ENCODE assay signal across 1 cellular context in the genomic region with DNA sequence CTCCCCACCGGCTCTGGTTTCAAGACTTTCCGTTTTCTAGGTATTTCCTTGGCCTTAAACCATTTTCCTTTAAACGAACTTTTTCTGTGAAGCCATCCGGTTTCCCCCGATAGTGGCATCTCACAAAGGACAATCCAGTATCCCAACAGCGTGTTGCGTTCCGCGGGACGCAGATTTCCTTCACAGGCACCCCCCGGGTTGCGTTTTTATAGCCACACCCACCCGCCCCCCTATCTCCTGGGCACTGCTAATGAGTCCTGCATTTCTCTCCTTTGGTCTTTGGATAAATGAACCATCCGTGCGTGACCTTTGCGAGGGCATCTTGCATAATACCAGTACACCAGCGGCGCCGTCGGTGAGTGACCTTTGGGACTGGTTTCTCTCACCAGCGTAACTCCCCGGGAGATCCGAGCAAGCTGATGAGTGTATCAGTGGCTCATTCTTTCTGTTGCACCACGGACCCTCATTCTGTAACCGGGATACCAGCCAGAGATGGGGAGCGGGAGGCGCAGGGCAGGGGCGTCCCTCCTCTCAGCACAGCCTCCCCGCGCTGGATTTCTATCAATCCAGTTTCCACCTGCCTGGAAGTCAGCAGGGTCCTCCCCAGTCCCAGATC.
TF ChIP-seq lines count a peak whose summit lies in the region.

No MANE protein-coding gene starts in this region.

TF ChIP-seq in K562, 482 proteins besides CTCF, POLR2A, EP300 and RAD21 (continued from another document and continues in another):
- TF ChIP-seq, protein P1, sequence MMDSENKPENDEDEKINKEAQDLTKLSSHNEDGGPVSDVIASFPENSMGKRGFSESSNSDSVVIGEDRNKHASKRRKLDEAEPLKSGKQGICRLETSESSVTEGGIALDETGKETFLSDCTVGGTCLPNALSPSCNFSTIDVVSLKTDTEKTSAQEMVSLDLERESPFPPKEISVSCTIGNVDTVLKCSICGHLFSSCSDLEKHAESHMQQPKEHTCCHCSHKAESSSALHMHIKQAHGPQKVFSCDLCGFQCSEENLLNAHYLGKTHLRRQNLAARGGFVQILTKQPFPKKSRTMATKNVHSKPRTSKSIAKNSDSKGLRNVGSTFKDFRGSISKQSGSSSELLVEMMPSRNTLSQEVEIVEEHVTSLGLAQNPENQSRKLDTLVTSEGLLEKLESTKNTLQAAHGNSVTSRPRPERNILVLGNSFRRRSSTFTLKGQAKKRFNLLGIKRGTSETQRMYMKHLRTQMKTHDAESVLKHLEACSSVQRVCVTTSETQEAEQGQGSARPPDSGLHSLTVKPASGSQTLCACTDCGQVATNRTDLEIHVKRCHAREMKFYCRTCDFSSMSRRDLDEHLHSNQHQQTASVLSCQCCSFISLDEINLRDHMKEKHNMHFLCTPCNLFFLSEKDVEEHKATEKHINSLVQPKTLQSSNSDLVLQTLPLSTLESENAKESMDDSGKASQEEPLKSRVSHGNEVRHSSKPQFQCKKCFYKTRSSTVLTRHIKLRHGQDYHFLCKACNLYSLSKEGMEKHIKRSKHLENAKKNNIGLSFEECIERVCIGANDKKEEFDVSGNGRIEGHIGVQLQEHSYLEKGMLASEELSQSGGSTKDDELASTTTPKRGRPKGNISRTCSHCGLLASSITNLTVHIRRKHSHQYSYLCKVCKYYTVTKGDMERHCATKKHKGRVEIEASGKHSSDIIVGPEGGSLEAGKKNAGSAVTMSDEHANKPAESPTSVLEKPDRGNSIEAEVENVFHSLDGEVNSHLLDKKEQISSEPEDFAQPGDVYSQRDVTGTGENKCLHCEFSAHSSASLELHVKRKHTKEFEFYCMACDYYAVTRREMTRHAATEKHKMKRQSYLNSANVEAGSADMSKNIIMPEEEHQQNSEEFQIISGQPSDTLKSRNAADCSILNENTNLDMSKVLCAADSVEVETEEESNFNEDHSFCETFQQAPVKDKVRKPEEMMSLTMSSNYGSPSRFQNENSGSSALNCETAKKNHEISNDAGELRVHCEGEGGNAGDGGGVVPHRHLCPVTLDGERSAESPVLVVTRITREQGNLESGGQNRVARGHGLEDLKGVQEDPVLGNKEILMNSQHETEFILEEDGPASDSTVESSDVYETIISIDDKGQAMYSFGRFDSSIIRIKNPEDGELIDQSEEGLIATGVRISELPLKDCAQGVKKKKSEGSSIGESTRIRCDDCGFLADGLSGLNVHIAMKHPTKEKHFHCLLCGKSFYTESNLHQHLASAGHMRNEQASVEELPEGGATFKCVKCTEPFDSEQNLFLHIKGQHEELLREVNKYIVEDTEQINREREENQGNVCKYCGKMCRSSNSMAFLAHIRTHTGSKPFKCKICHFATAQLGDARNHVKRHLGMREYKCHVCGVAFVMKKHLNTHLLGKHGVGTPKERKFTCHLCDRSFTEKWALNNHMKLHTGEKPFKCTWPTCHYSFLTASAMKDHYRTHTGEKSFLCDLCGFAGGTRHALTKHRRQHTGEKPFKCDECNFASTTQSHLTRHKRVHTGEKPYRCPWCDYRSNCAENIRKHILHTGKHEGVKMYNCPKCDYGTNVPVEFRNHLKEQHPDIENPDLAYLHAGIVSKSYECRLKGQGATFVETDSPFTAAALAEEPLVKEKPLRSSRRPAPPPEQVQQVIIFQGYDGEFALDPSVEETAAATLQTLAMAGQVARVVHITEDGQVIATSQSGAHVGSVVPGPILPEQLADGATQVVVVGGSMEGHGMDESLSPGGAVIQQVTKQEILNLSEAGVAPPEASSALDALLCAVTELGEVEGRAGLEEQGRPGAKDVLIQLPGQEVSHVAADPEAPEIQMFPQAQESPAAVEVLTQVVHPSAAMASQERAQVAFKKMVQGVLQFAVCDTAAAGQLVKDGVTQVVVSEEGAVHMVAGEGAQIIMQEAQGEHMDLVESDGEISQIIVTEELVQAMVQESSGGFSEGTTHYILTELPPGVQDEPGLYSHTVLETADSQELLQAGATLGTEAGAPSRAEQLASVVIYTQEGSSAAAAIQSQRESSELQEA (IDR thresholded peaks at IDR 0.05; ENCODE audit: low read depth), result no peak
- TF ChIP-seq NCOA1 (IDR thresholded peaks at IDR 0.05; ENCODE audit: low read depth), result no peak
- no peak for TF ChIP-seq KAT2B (IDR thresholded peaks at IDR 0.05; ENCODE audit: low read depth, low read length)
- TF ChIP-seq, protein P2, sequence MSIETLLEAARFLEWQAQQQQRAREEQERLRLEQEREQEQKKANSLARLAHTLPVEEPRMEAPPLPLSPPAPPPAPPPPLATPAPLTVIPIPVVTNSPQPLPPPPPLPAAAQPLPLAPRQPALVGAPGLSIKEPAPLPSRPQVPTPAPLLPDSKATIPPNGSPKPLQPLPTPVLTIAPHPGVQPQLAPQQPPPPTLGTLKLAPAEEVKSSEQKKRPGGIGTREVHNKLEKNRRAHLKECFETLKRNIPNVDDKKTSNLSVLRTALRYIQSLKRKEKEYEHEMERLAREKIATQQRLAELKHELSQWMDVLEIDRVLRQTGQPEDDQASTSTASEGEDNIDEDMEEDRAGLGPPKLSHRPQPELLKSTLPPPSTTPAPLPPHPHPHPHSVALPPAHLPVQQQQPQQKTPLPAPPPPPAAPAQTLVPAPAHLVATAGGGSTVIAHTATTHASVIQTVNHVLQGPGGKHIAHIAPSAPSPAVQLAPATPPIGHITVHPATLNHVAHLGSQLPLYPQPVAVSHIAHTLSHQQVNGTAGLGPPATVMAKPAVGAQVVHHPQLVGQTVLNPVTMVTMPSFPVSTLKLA (conservative IDR thresholded peaks at IDR 0.05), result peak in 1 of 2 experiments; percentile 12; a peak in 1 of 4 replicates
- no peak for TF ChIP-seq ZNF140 (CRISPR knock-in tag; IDR thresholded peaks at IDR 0.05)
- TF ChIP-seq SFPQ (IDR thresholded peaks at IDR 0.05; ENCODE audit: low read depth, low read length), result no peak
- no peak for TF ChIP-seq ZBTB5 (IDR thresholded peaks at IDR 0.05)
- TF ChIP-seq ZC3H8 (IDR thresholded peaks at IDR 0.05), result no peak
- TF ChIP-seq HOMEZ (CRISPR knock-in tag; IDR thresholded peaks at IDR 0.05), result no peak
- TF ChIP-seq, protein P3, sequence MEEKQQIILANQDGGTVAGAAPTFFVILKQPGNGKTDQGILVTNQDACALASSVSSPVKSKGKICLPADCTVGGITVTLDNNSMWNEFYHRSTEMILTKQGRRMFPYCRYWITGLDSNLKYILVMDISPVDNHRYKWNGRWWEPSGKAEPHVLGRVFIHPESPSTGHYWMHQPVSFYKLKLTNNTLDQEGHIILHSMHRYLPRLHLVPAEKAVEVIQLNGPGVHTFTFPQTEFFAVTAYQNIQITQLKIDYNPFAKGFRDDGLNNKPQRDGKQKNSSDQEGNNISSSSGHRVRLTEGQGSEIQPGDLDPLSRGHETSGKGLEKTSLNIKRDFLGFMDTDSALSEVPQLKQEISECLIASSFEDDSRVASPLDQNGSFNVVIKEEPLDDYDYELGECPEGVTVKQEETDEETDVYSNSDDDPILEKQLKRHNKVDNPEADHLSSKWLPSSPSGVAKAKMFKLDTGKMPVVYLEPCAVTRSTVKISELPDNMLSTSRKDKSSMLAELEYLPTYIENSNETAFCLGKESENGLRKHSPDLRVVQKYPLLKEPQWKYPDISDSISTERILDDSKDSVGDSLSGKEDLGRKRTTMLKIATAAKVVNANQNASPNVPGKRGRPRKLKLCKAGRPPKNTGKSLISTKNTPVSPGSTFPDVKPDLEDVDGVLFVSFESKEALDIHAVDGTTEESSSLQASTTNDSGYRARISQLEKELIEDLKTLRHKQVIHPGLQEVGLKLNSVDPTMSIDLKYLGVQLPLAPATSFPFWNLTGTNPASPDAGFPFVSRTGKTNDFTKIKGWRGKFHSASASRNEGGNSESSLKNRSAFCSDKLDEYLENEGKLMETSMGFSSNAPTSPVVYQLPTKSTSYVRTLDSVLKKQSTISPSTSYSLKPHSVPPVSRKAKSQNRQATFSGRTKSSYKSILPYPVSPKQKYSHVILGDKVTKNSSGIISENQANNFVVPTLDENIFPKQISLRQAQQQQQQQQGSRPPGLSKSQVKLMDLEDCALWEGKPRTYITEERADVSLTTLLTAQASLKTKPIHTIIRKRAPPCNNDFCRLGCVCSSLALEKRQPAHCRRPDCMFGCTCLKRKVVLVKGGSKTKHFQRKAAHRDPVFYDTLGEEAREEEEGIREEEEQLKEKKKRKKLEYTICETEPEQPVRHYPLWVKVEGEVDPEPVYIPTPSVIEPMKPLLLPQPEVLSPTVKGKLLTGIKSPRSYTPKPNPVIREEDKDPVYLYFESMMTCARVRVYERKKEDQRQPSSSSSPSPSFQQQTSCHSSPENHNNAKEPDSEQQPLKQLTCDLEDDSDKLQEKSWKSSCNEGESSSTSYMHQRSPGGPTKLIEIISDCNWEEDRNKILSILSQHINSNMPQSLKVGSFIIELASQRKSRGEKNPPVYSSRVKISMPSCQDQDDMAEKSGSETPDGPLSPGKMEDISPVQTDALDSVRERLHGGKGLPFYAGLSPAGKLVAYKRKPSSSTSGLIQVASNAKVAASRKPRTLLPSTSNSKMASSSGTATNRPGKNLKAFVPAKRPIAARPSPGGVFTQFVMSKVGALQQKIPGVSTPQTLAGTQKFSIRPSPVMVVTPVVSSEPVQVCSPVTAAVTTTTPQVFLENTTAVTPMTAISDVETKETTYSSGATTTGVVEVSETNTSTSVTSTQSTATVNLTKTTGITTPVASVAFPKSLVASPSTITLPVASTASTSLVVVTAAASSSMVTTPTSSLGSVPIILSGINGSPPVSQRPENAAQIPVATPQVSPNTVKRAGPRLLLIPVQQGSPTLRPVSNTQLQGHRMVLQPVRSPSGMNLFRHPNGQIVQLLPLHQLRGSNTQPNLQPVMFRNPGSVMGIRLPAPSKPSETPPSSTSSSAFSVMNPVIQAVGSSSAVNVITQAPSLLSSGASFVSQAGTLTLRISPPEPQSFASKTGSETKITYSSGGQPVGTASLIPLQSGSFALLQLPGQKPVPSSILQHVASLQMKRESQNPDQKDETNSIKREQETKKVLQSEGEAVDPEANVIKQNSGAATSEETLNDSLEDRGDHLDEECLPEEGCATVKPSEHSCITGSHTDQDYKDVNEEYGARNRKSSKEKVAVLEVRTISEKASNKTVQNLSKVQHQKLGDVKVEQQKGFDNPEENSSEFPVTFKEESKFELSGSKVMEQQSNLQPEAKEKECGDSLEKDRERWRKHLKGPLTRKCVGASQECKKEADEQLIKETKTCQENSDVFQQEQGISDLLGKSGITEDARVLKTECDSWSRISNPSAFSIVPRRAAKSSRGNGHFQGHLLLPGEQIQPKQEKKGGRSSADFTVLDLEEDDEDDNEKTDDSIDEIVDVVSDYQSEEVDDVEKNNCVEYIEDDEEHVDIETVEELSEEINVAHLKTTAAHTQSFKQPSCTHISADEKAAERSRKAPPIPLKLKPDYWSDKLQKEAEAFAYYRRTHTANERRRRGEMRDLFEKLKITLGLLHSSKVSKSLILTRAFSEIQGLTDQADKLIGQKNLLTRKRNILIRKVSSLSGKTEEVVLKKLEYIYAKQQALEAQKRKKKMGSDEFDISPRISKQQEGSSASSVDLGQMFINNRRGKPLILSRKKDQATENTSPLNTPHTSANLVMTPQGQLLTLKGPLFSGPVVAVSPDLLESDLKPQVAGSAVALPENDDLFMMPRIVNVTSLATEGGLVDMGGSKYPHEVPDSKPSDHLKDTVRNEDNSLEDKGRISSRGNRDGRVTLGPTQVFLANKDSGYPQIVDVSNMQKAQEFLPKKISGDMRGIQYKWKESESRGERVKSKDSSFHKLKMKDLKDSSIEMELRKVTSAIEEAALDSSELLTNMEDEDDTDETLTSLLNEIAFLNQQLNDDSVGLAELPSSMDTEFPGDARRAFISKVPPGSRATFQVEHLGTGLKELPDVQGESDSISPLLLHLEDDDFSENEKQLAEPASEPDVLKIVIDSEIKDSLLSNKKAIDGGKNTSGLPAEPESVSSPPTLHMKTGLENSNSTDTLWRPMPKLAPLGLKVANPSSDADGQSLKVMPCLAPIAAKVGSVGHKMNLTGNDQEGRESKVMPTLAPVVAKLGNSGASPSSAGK (IDR thresholded peaks at IDR 0.05), result no peak
- TF ChIP-seq ZFP30 (CRISPR knock-in tag; IDR thresholded peaks at IDR 0.05; ENCODE audit: borderline replicate concordance), result no peak
- TF ChIP-seq NBN (IDR thresholded peaks at IDR 0.05; ENCODE audit: low read depth), result 0 out of 2 replicates have a peak, but pooled peaks have one; percentile 18
- TF ChIP-seq MYNN (IDR thresholded peaks at IDR 0.05), result 0 out of 2 replicates have a peak, but pooled peaks have one; percentile 30
- no peak for TF ChIP-seq MYNN (CRISPR knock-in tag; IDR thresholded peaks at IDR 0.05)
- no peak for TF ChIP-seq HNRNPL (IDR thresholded peaks at IDR 0.05; ENCODE audit: low read depth, low read length)
- no peak for TF ChIP-seq MECOM (CRISPR knock-in tag; IDR thresholded peaks at IDR 0.05)
- TF ChIP-seq, protein P4, sequence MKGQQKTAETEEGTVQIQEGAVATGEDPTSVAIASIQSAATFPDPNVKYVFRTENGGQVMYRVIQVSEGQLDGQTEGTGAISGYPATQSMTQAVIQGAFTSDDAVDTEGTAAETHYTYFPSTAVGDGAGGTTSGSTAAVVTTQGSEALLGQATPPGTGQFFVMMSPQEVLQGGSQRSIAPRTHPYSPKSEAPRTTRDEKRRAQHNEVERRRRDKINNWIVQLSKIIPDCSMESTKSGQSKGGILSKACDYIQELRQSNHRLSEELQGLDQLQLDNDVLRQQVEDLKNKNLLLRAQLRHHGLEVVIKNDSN (CRISPR knock-in tag; IDR thresholded peaks at IDR 0.05), result no peak
